Comparison of ENCODE assay signal across 1 cellular context in genomic region chr10:80200259-80200658, GRCh38.
TF ChIP-seq lines count a peak whose summit lies in the region.

No MANE protein-coding gene starts in this region.

TF ChIP-seq in H1, 55 proteins besides CTCF, POLR2A, EP300 and RAD21 (continued from another document):
- TF ChIP-seq RXRA (IDR thresholded peaks at IDR 0.05; ENCODE audit: insufficient read depth, low read depth, low read length) (no peak), JUN (IDR thresholded peaks at IDR 0.05; ENCODE audit: low read depth, low read length) (no peak), BCL11A (IDR thresholded peaks at IDR 0.05; ENCODE audit: low read depth in 2 of 2, low read length in 2 of 2) (no peak), ASH2L (IDR thresholded peaks at IDR 0.05; ENCODE audit: low read length) (no peak), RBBP5 (IDR thresholded peaks at IDR 0.05; ENCODE audit: borderline replicate concordance, low read depth, low read length) (no peak)
- TF ChIP-seq, protein P1, sequence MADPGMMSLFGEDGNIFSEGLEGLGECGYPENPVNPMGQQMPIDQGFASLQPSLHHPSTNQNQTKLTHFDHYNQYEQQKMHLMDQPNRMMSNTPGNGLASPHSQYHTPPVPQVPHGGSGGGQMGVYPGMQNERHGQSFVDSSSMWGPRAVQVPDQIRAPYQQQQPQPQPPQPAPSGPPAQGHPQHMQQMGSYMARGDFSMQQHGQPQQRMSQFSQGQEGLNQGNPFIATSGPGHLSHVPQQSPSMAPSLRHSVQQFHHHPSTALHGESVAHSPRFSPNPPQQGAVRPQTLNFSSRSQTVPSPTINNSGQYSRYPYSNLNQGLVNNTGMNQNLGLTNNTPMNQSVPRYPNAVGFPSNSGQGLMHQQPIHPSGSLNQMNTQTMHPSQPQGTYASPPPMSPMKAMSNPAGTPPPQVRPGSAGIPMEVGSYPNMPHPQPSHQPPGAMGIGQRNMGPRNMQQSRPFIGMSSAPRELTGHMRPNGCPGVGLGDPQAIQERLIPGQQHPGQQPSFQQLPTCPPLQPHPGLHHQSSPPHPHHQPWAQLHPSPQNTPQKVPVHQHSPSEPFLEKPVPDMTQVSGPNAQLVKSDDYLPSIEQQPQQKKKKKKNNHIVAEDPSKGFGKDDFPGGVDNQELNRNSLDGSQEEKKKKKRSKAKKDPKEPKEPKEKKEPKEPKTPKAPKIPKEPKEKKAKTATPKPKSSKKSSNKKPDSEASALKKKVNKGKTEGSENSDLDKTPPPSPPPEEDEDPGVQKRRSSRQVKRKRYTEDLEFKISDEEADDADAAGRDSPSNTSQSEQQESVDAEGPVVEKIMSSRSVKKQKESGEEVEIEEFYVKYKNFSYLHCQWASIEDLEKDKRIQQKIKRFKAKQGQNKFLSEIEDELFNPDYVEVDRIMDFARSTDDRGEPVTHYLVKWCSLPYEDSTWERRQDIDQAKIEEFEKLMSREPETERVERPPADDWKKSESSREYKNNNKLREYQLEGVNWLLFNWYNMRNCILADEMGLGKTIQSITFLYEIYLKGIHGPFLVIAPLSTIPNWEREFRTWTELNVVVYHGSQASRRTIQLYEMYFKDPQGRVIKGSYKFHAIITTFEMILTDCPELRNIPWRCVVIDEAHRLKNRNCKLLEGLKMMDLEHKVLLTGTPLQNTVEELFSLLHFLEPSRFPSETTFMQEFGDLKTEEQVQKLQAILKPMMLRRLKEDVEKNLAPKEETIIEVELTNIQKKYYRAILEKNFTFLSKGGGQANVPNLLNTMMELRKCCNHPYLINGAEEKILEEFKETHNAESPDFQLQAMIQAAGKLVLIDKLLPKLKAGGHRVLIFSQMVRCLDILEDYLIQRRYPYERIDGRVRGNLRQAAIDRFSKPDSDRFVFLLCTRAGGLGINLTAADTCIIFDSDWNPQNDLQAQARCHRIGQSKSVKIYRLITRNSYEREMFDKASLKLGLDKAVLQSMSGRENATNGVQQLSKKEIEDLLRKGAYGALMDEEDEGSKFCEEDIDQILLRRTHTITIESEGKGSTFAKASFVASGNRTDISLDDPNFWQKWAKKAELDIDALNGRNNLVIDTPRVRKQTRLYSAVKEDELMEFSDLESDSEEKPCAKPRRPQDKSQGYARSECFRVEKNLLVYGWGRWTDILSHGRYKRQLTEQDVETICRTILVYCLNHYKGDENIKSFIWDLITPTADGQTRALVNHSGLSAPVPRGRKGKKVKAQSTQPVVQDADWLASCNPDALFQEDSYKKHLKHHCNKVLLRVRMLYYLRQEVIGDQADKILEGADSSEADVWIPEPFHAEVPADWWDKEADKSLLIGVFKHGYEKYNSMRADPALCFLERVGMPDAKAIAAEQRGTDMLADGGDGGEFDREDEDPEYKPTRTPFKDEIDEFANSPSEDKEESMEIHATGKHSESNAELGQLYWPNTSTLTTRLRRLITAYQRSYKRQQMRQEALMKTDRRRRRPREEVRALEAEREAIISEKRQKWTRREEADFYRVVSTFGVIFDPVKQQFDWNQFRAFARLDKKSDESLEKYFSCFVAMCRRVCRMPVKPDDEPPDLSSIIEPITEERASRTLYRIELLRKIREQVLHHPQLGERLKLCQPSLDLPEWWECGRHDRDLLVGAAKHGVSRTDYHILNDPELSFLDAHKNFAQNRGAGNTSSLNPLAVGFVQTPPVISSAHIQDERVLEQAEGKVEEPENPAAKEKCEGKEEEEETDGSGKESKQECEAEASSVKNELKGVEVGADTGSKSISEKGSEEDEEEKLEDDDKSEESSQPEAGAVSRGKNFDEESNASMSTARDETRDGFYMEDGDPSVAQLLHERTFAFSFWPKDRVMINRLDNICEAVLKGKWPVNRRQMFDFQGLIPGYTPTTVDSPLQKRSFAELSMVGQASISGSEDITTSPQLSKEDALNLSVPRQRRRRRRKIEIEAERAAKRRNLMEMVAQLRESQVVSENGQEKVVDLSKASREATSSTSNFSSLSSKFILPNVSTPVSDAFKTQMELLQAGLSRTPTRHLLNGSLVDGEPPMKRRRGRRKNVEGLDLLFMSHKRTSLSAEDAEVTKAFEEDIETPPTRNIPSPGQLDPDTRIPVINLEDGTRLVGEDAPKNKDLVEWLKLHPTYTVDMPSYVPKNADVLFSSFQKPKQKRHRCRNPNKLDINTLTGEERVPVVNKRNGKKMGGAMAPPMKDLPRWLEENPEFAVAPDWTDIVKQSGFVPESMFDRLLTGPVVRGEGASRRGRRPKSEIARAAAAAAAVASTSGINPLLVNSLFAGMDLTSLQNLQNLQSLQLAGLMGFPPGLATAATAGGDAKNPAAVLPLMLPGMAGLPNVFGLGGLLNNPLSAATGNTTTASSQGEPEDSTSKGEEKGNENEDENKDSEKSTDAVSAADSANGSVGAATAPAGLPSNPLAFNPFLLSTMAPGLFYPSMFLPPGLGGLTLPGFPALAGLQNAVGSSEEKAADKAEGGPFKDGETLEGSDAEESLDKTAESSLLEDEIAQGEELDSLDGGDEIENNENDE (IDR thresholded peaks at IDR 0.05; ENCODE audit: insufficient replicate concordance, low read length): no peak
